ENCODE assay signal across 12 cellular contexts in genomic region chr5:79795764-79796398, GRCh38.
DNase-seq lines count a peak whose midpoint lies in the region; ATAC-seq and TF ChIP-seq lines count a peak whose summit lies in the region.
"Had no signal": no experiment of that assay in that cellular context is flagged by ENCODE, and none has a peak within 500 bp of the region (broad histone marks: within the 10 kb centered on the region; RNA-seq: fewer than 3 reads in every experiment).

No MANE protein-coding gene starts in this region.

- H4K20me1 ChIP-seq in neural progenitor cell (ENCODE audit: low read depth) = no peaks in the 10 kb centered on the region

- TF ChIP-seq POLR2A in right lobe of liver (IDR thresholded peaks at IDR 0.05) = no peak

- H3K4me3 ChIP-seq in epithelial cell of esophagus (ENCODE audit: low read length) (no peak overlapping the region), right lobe of liver (no peak overlapping the region), neural progenitor cell (no peak overlapping the region)
- no peak overlapping the region for H3K4me3 ChIP-seq in effector memory CD4-positive, alpha-beta T cell (ENCODE audit: insufficient read depth, low read depth, low read length, poor library complexity, severe bottlenecking)

- H3K4me1 ChIP-seq in right lobe of liver (peaks cover 0 to 18% (median 5%) of the 10 kb centered on the region in 4 donors), neural progenitor cell (no peaks in the 10 kb centered on the region)
- peaks cover under 1% of the 10 kb centered on the region for H3K4me1 ChIP-seq in effector memory CD4-positive, alpha-beta T cell (ENCODE audit: control insufficient read depth, insufficient read depth, low read length, poor library complexity, severe bottlenecking)
- H3K4me1 ChIP-seq: parathyroid adenoma had no signal

- no peaks in the 10 kb centered on the region for H3F3A ChIP-seq in neural progenitor cell (ENCODE audit: low read depth)

- intact Hi-C loops in right lobe of liver (cut with DNase I) = no loop called here

- H3K9me3 Mint-ChIP-seq in neural progenitor cell = no peaks in the 10 kb centered on the region
- H3K9me3 Mint-ChIP-seq: CD4-positive, alpha-beta T cell had no signal

- ATAC-seq in right lobe of liver (peak in 2 of 4 donors; percentile 32 to 48), GM18870 (IDR thresholded peaks at IDR 0.05; ENCODE audit: unreplicated experiment) (no peak), GM18861 (IDR thresholded peaks at IDR 0.05; ENCODE audit: unreplicated experiment) (no peak)

- H3K27me3 ChIP-seq in right lobe of liver (no peaks in the 10 kb centered on the region), neural progenitor cell (no peaks in the 10 kb centered on the region)
- H3K27me3 ChIP-seq in effector memory CD4-positive, alpha-beta T cell (replicated peaks; ENCODE audit: control insufficient read depth, insufficient read depth, low read length, poor library complexity, severe bottlenecking) = no peaks in the 10 kb centered on the region

- peaks cover 4% of the 10 kb centered on the region for H3K27me3 Mint-ChIP-seq in neural progenitor cell (ENCODE audit: insufficient read depth, low read depth)
- H3K27me3 Mint-ChIP-seq: CD4-positive, alpha-beta T cell had no signal

- no peak overlapping the region for H3K27ac Mint-ChIP-seq in neural progenitor cell
- H3K27ac Mint-ChIP-seq: CD4-positive, alpha-beta T cell had no signal

- H3K9ac ChIP-seq in neural progenitor cell = no peak overlapping the region
- H3K9ac ChIP-seq: parathyroid adenoma had no signal

- H2AFZ ChIP-seq in neural progenitor cell (replicated peaks) = no peak overlapping the region
- H2AFZ ChIP-seq: parathyroid adenoma had no signal

- H3K9me3 ChIP-seq in right lobe of liver (no peaks in the 10 kb centered on the region), neural progenitor cell (ENCODE audit: low read depth) (no peaks in the 10 kb centered on the region)
- H3K9me3 ChIP-seq in effector memory CD4-positive, alpha-beta T cell (ENCODE audit: control insufficient read depth, low read length) = no peaks in the 10 kb centered on the region

- no peak overlapping the region for H3K27ac ChIP-seq in right lobe of liver
- no peak overlapping the region for H3K27ac ChIP-seq in neural progenitor cell
- no peak overlapping the region for H3K27ac ChIP-seq in effector memory CD4-positive, alpha-beta T cell (ENCODE audit: insufficient read depth, low read length, poor library complexity, severe bottlenecking)
- H3K27ac ChIP-seq: parathyroid adenoma had no signal

- no peaks in the 10 kb centered on the region for H3K36me3 Mint-ChIP-seq in neural progenitor cell

- H3K4me2 ChIP-seq in neural progenitor cell = no peak overlapping the region

- DNase-seq in EL (peak; percentile 36), NAMALWA (ENCODE audit: low spot score) (peak; percentile 16), epithelial cell of esophagus (ENCODE audit: low read depth) (peak; percentile 27), right lobe of liver (peak in 2 of 3 donors; percentile 53 to 57), neural progenitor cell (ENCODE audit: low spot score) (no peak)
- no peak for DNase-seq in effector memory CD4-positive, alpha-beta T cell
- DNase-seq: CD4-positive, alpha-beta T cell; NCI-H1092 treated with DMSO at 0.1 percent for 48 hours; stimulated activated CD4-positive, alpha-beta T cell treated with anti-CD3 and anti-CD28 coated beads, Interleukin-4, amount 100 ng/mL, for 4 hours had no signal

- no peaks in the 10 kb centered on the region for H3K79me2 ChIP-seq in neural progenitor cell (ENCODE audit: low read depth)
- H3K79me2 ChIP-seq: parathyroid adenoma had no signal

- TF ChIP-seq CTCF in epithelial cell of esophagus (IDR thresholded peaks at IDR 0.05; ENCODE audit: insufficient read depth, low read depth, low read length, missing control alignments) = no peak
- TF ChIP-seq CTCF in right lobe of liver (IDR thresholded peaks at IDR 0.05) = no peak
- no peak for TF ChIP-seq CTCF in neural progenitor cell (IDR thresholded peaks at IDR 0.05)

- H3K36me3 ChIP-seq in right lobe of liver (no peaks in the 10 kb centered on the region), neural progenitor cell (no peaks in the 10 kb centered on the region)
- H3K36me3 ChIP-seq in effector memory CD4-positive, alpha-beta T cell (ENCODE audit: control insufficient read depth, insufficient read depth, low read length) = no peaks in the 10 kb centered on the region

- H3K4me3 Mint-ChIP-seq in neural progenitor cell = no peak overlapping the region
- H3K4me3 Mint-ChIP-seq: CD4-positive, alpha-beta T cell had no signal

- H3K4me1 Mint-ChIP-seq in neural progenitor cell = no peaks in the 10 kb centered on the region

- WGBS in right lobe of liver (ENCODE audit: insufficient coverage, low coverage, low lambda C conversion rate, missing lambda C conversion rate) = 73% methylated on average over 6 of the region's 8 CpGs

Comparison
In these comparisons a context has a peak if more than half of its experiments do, and no peak if none do; other contexts are left out.
1. DNase-seq: peak in EL (single experiment), NAMALWA (single experiment), epithelial cell of esophagus (single experiment) and right lobe of liver (2 of 3); none in neural progenitor cell (single experiment) and effector memory CD4-positive, alpha-beta T cell (0 of 3).